24 cellular contexts compared by ENCODE assay signal in the genomic region with DNA sequence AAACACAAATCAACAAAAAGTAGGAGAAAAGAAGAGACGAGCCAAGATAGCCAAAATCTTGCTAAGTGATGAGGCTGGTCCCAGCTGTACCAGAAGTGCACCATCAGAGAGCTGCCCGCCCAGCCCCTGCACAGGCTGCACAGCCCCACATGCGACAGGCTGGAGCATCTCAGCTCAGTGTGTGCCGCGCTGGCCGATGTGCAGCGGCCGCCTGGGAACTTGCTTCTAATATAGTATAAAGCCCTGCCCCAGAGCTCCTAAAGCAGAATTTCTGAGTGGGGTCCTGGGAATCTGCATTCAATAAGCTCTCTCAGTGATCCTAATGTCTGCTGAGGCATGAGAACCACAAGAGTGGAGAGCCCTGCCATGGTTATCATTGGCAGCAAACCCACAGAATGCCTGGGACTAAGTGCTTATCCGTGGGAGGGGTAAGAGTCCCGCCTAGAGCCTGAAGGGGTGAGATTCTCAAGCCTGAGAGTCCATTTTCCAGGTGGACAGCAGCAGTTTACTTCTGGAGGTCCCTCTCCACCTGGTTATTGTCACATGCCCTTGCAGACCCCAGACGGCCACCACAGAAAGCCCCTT.
"Had no signal": no experiment of that assay in that cellular context is flagged by ENCODE, and none has a peak within 500 bp of the region (broad histone marks: within the 10 kb centered on the region; RNA-seq: fewer than 3 reads in every experiment).

No MANE protein-coding gene starts in this region.

- H3K27ac ChIP-seq: esophagus muscularis mucosa, neural progenitor cell, right lobe of liver, stomach had no signal

- H3K4me1 ChIP-seq: neural progenitor cell, stomach had no signal

- ATAC-seq: natural killer cell; right lobe of liver; stimulated activated naive B cell treated with anti-CD40 and anti-IgM and Interleukin-4, amounts not matched to agents 10 μg/mL and 1 μg/mL and 100 μg/mL, for 72 hours had no signal

- H3K27me3 ChIP-seq: esophagus muscularis mucosa, neural progenitor cell, right lobe of liver, stomach, tibial artery had no signal

- H3K4me3 ChIP-seq: esophagus muscularis mucosa, neural progenitor cell, right lobe of liver, stomach, tibial artery had no signal

- H2AFZ ChIP-seq: neural progenitor cell had no signal

- DNase-seq: activated CD4-positive, alpha-beta memory T cell treated with anti-CD3 and anti-CD28 coated beads for 36 hours; activated CD4-positive, alpha-beta T cell treated with anti-CD3 and anti-CD28 coated beads, Interleukin-2, amount 10 ng/mL, durations not matched to agents 24 days and 14 days; activated CD4-positive, CD25-positive, alpha-beta regulatory T cell treated with anti-CD3 and anti-CD28 coated beads, Interleukin-2, amount 50 U/mL, for 72 hours; activated CD8-positive, alpha-beta memory T cell treated with anti-CD3 and anti-CD28 coated beads, Interleukin-2, amount 50 U/mL, for 4 hours; activated gamma-delta T cell; activated naive CD4-positive, alpha-beta T cell treated with anti-CD3 and anti-CD28 coated beads, Interleukin-2, amount 10 ng/mL, durations not matched to agents 7 days and 5 days; activated naive CD8-positive, alpha-beta T cell treated with anti-CD3 and anti-CD28 coated beads, Interleukin-2, amount 10 ng/mL, durations not matched to agents 7 days and 5 days; activated T-cell treated with anti-CD3 and anti-CD28 coated beads, Interleukin-2, amount 50 U/mL, for 24 hours; amniotic stem cell; endodermal cell; foreskin melanocyte; islet precursor cell; mesendoderm; natural killer cell; occipital lobe; right lobe of liver; stimulated activated CD4-positive, alpha-beta T cell treated with anti-CD3 and anti-CD28 coated beads, Interleukin-12 subunit alpha, Interleukin-12 subunit beta, amount 100 ng/mL, for 4 hours; stimulated activated naive B cell treated with anti-CD40 and anti-IgM and Interleukin-4, amounts not matched to agents 10 μg/mL and 1 μg/mL and 100 μg/mL, for 72 hours; stomach; SW 1271; T-helper 9 cell; tibial artery had no signal

- H3K9ac ChIP-seq: neural progenitor cell had no signal

- H3K36me3 ChIP-seq: esophagus muscularis mucosa, neural progenitor cell, right lobe of liver, stomach, tibial artery had no signal

- H3K4me2 ChIP-seq: neural progenitor cell had no signal

- H3K9me3 ChIP-seq: esophagus muscularis mucosa, right lobe of liver, stomach, tibial artery had no signal
